In the genomic region with DNA sequence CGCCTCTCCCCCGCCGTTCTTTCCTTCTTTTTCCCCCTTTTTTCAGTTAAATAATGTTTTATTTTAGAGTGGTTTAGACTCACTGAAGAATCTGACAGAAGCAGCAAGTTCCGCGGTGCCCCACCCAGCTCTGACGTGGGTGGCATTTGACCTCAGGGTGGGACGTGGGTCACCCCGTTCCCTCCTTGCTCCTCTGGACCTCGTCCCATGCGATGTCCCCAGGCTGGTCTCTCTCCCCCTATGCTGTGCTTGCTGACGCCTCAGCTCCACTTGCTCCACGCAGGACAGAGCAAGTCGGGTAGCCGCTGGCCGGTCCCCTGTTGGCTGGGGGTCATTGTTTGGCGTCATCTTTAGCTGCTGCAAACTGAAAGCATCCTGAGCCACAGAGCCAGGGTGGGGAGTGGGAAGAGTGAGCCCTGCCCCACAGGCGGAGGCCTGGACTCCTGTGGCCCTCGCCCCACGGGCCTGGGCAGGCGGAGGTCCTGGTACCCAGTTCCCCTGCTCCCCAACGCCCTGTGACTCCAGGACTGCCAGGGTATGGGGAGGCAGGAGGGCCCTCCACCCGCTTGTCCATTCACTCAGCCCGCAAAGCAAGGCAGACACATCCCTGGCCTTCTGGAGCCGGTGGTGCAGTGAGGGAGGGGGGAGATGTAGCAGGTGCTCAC, we compare ENCODE assay signal across 1 cellular context.
TF ChIP-seq lines count a peak whose summit lies in the region.

No MANE protein-coding gene starts in this region.

TF ChIP-seq in IMR-90, 13 proteins besides CTCF, POLR2A, EP300 and RAD21:
- no peak for TF ChIP-seq MAZ (IDR thresholded peaks at IDR 0.05; ENCODE audit: borderline replicate concordance, low read depth, low read length)
